ENCODE assay signal across 10 cellular contexts in the genomic region with DNA sequence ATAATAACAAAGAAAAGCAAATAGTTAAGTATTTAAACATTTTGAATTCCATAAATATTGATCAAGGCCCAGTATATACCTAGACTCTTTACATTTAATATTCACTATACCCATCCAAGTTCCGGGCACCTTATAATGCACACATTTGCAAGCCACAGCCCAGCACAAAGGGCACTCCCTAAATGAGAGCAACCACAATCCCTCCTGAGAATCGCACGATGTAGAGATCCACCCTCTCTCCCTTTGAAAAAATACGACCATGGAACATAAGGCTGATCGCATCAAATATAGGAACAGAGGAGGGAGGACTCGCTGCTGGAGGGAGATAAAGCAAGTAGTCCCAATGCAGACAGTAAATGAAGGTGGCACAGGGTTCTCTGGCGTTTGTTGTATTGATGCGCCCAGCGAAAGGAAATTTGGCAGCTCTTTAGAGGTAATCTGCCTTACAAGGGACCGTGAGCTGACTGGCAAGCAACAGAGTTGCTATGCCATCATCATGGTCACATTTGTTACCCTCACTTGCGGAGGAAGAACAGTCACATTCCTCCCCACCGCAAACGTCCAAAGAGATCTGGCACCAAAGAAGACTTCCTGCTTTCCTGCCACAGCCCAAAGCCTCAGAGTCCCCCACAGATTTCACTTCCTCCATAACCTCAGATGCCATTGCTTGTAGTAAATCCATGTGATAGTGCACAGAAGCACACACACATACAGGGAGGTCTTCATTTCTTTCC. TPM values are rescaled to one million over a fixed set of nuclear protein-coding genes. Genes with fewer than 3 reads are reported as not detected.
A peak's percentile ranks its signal among the peaks of the same experiment; 100 is the strongest.
DNase-seq lines count a peak whose midpoint lies in the region; ATAC-seq and TF ChIP-seq lines count a peak whose summit lies in the region.
"Had no signal": no experiment of that assay in that cellular context is flagged by ENCODE, and none has a peak within 500 bp of the region (broad histone marks: within the 10 kb centered on the region; RNA-seq: fewer than 3 reads in every experiment).

No MANE protein-coding gene starts in this region.

- DNase-seq in GM13976 (ENCODE audit: low spot score) (peak; percentile 27), HT-29 (ENCODE audit: low spot score) (peak; percentile 50), stomach (no peak), foreskin melanocyte (no peak), NCI-H2029 treated with DMSO at 0.1 percent for 48 hours (lab: John Stamatoyannopoulos, UW) (no peak)
- DNase-seq in activated naive CD8-positive, alpha-beta T cell treated with anti-CD3 and anti-CD28 coated beads, Interleukin-2, amount 50 U/mL, for 24 hours, result peak; percentile 25
- no peak for DNase-seq in activated CD8-positive, alpha-beta memory T cell treated with anti-CD3 and anti-CD28 coated beads for 24 hours

- H3K4me3 ChIP-seq in stomach, result no peak overlapping the region

- no peak for TF ChIP-seq EP300 in stomach (IDR thresholded peaks at IDR 0.05)

- peaks cover 2% of the 10 kb centered on the region for H3K27me3 Mint-ChIP-seq in activated naive CD8-positive, alpha-beta T cell treated with anti-CD3 and anti-CD28 coated beads, Interleukin-2, amount 50 U/mL, for 24 hours

- H3K36me3 ChIP-seq in stomach, result no peaks in the 10 kb centered on the region

- no peak overlapping the region for H3K27ac Mint-ChIP-seq in activated naive CD8-positive, alpha-beta T cell treated with anti-CD3 and anti-CD28 coated beads, Interleukin-2, amount 50 U/mL, for 24 hours

- H3K4me1 Mint-ChIP-seq in activated naive CD8-positive, alpha-beta T cell treated with anti-CD3 and anti-CD28 coated beads, Interleukin-2, amount 50 U/mL, for 24 hours, result peaks cover 13% of the 10 kb centered on the region

- peaks cover 0 to 2% (median 0%) of the 10 kb centered on the region in 3 donors for H3K27me3 ChIP-seq in stomach

- WGBS in stomach, 5 donors, result 58 to 75% (median 65%) methylated on average over 13 of the region's 13 CpGs

- peak overlapping the region; percentile 13 for H3K4me3 Mint-ChIP-seq in activated naive CD8-positive, alpha-beta T cell treated with anti-CD3 and anti-CD28 coated beads, Interleukin-2, amount 50 U/mL, for 24 hours

- H3K9me3 Mint-ChIP-seq in activated naive CD8-positive, alpha-beta T cell treated with anti-CD3 and anti-CD28 coated beads, Interleukin-2, amount 50 U/mL, for 24 hours, result no peaks in the 10 kb centered on the region

- no peak for TF ChIP-seq POLR2A in stomach (IDR thresholded peaks at IDR 0.05)

- no peak overlapping the region for H3K27ac ChIP-seq in stomach
- H3K27ac ChIP-seq: KMS-11 had no signal

- H3K36me3 Mint-ChIP-seq in activated naive CD8-positive, alpha-beta T cell treated with anti-CD3 and anti-CD28 coated beads, Interleukin-2, amount 50 U/mL, for 24 hours (ENCODE audit: low read depth), result no peaks in the 10 kb centered on the region

- no peaks in the 10 kb centered on the region for H3K4me1 ChIP-seq in stomach

- TF ChIP-seq CTCF in GM13976 (IDR thresholded peaks at IDR 0.05; ENCODE audit: borderline replicate concordance, control extremely low read depth, extremely low read depth, insufficient read depth, missing control alignments) (no peak), stomach (IDR thresholded peaks at IDR 0.05) (no peak)

- in situ Hi-C loops in GM13976 (cut with MboI; ENCODE audit: low sequenced_read_pairs, unreplicated experiment), result loop anchor here (25.0 kb wide), 1 partner anchor 568 kb away; no protein-coding TSS in a partner anchor

- no peaks in the 10 kb centered on the region for H3K9me3 ChIP-seq in stomach

- intact Hi-C loops in stomach (cut with DNase I; ENCODE audit: low total_unique reads), result loop anchor here (5.0 kb wide), 1 partner anchor 193 kb away; no protein-coding TSS in a partner anchor

- ATAC-seq in GM21447 (IDR thresholded peaks at IDR 0.05; ENCODE audit: unreplicated experiment), result peak; percentile 94
- peak; percentile 82 for ATAC-seq in activated naive CD8-positive, alpha-beta T cell treated with anti-CD3 and anti-CD28 coated beads, Interleukin-2, amount 50 U/mL, for 24 hours

RNA-seq across cellular contexts. Expression of a gene that starts 16.1 kb away (rescaled TPM):
- not detected in 2 replicates for total RNA-seq in HT-29 (2014; rRNA removed; shearing (Covaris generic))
- not detected for total RNA-seq in stomach
- not detected for polyA plus RNA-seq in stomach
- total RNA-seq: pulmonary artery endothelial cell had no signal

RNA-seq across cellular contexts. Expression of a gene that starts 22.5 kb away (rescaled TPM):
- total RNA-seq in HT-29 (2014; rRNA removed; shearing (Covaris generic)), result not detected in 2 replicates
- total RNA-seq in stomach, result not detected
- polyA plus RNA-seq in stomach, result not detected
- total RNA-seq: pulmonary artery endothelial cell had no signal

RNA-seq across cellular contexts. Expression of a gene that starts 57.5 kb away (rescaled TPM):
- 298 and 301 TPM in 2 replicates for total RNA-seq in HT-29 (2014; rRNA removed; shearing (Covaris generic))
- 100 to 1,000 TPM in 4 of 5 donors, 10 to 100 TPM in 1; 71.8 to 305 (median 164) TPM for total RNA-seq in stomach
- polyA plus RNA-seq in stomach, result 100 to 1,000 TPM; 118 to 177 (median 141) TPM

Comparison
In these comparisons a context has a peak if more than half of its experiments do, and no peak if none do; other contexts are left out.
1. DNase-seq: peak in GM13976 (single experiment), HT-29 (single experiment) and activated naive CD8-positive, alpha-beta T cell treated with anti-CD3 and anti-CD28 coated beads, Interleukin-2, amount 50 U/mL, for 24 hours (single experiment); none in stomach (single experiment), foreskin melanocyte (single experiment), activated CD8-positive, alpha-beta memory T cell treated with anti-CD3 and anti-CD28 coated beads for 24 hours (single experiment) and NCI-H2029 treated with DMSO at 0.1 percent for 48 hours (single experiment).